Comparison of ENCODE assay signal across 1 cellular context in genomic region chr7:155451522-155452239, GRCh38.
A peak's percentile ranks its signal among the peaks of the same experiment; 100 is the strongest.
TF ChIP-seq lines count a peak whose summit lies in the region.

No MANE protein-coding gene starts in this region.

TF ChIP-seq in GM12878, 131 proteins besides CTCF, POLR2A, EP300 and RAD21:
- TF ChIP-seq USF1 (IDR thresholded peaks at IDR 0.05; ENCODE audit: borderline replicate concordance, extremely low read length, insufficient read depth, low read depth, low read length) (no peak), EZH2 (IDR thresholded peaks at IDR 0.05; ENCODE audit: borderline replicate concordance, control insufficient read depth, low read depth, low read length) (peak; percentile 13; the same call in 1 of the 2 replicates)
